In the genomic region with DNA sequence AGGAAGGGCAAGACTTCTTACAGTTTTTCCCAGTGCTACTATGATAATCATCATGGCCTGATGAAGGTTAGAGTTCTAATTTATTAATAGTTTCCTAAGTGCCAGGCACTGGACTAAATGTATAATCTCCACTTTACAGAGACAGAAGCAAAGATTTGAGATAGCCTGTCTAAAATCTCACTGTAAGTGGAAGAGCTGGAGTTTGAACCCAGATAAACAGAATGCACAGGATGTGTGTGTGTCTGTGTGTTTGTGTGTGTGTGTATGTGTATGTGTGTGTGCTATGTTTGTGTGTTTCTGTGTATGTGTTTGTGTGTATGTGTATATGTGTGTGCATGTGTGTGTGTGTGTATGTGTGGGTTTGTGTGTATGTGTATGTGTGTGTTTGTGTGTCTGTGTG, we compare ENCODE assay signal across 1 cellular context.
TF ChIP-seq lines count a peak whose summit lies in the region.

No MANE protein-coding gene starts in this region.

TF ChIP-seq in H1, 55 proteins besides CTCF, POLR2A, EP300 and RAD21 (continued from another document):
- no peak for TF ChIP-seq KDM4A (IDR thresholded peaks at IDR 0.05; ENCODE audit: low read depth, low read length, severe bottlenecking)
- TF ChIP-seq CHD1 (IDR thresholded peaks at IDR 0.05; ENCODE audit: low read depth, low read length), result no peak
